28 cellular contexts compared by ENCODE assay signal in genomic region chr3:141116791-141117190, GRCh38.
"Had no signal": no experiment of that assay in that cellular context is flagged by ENCODE, and none has a peak within 500 bp of the region (broad histone marks: within the 10 kb centered on the region; RNA-seq: fewer than 3 reads in every experiment).

No MANE protein-coding gene starts in this region.

- H3K27me3 ChIP-seq: adrenal gland, brain microvascular endothelial cell, heart right ventricle, stomach, tibial artery had no signal

- DNase-seq: activated CD4-positive, alpha-beta memory T cell treated with anti-CD3 and anti-CD28 coated beads for 36 hours; activated CD4-positive, alpha-beta T cell treated with anti-CD3 and anti-CD28 coated beads, Interleukin-2, amount 10 ng/mL, durations not matched to agents 24 days and 14 days; activated CD4-positive, CD25-positive, alpha-beta regulatory T cell treated with anti-CD3 and anti-CD28 coated beads, Interleukin-2, amount 50 U/mL, for 72 hours; activated CD8-positive, alpha-beta memory T cell treated with anti-CD3 and anti-CD28 coated beads, Interleukin-2, amount 50 U/mL, for 4 hours; activated naive CD4-positive, alpha-beta T cell treated with anti-CD3 and anti-CD28 coated beads for 36 hours; activated naive CD8-positive, alpha-beta T cell treated with anti-CD3 and anti-CD28 coated beads for 36 hours; activated T-cell treated with anti-CD3 and anti-CD28 coated beads, Interleukin-2, amount 50 U/mL, for 1 hour; adrenal gland; brain microvascular endothelial cell; caudate nucleus; cortex of kidney; effector memory CD8-positive, alpha-beta T cell; erythroblast; foreskin fibroblast; heart right ventricle; naive B cell; stimulated activated CD4-positive, alpha-beta T cell treated with anti-CD3 and anti-CD28 coated beads, Interleukin-1b, Interleukin-23, amount 100 ng/mL, for 48 hours; stimulated activated CD4-positive, alpha-beta T cell treated with anti-CD3 and anti-CD28 coated beads, Interleukin-4, amount 100 ng/mL, for 4 hours; stimulated activated CD8-positive, alpha-beta memory T cell treated with anti-CD3 and anti-CD28 coated beads, Interleukin-4, amount 100 ng/mL, for 48 hours; stimulated activated naive B cell treated with anti-CD40 and anti-IgM and Interleukin-4, amounts not matched to agents 10 μg/mL and 1 μg/mL and 100 μg/mL, for 72 hours; stomach; T-helper 2 cell; tibial artery had no signal

- FAIRE-seq: astrocyte had no signal

- H3K9me3 ChIP-seq: adrenal gland, stomach, tibial artery had no signal

- H3K27ac ChIP-seq: brain microvascular endothelial cell had no signal

- H3K36me3 ChIP-seq: adrenal gland, brain microvascular endothelial cell, heart right ventricle, stomach, tibial artery had no signal

- H3K4me1 Mint-ChIP-seq: activated CD4-positive, alpha-beta T cell treated with anti-CD3 and anti-CD28 coated beads, Interleukin-2, amount 10 ng/mL, durations not matched to agents 24 days and 14 days; activated naive CD8-positive, alpha-beta T cell treated with anti-CD3 and anti-CD28 coated beads for 36 hours; naive B cell; stimulated activated naive B cell treated with anti-CD40 and anti-IgM and Interleukin-4, amounts not matched to agents 10 μg/mL and 1 μg/mL and 100 μg/mL, for 72 hours had no signal

- H3K27me3 Mint-ChIP-seq: activated naive CD8-positive, alpha-beta T cell treated with anti-CD3 and anti-CD28 coated beads for 36 hours had no signal

- H3K4me3 Mint-ChIP-seq: activated CD4-positive, alpha-beta memory T cell treated with anti-CD3 and anti-CD28 coated beads for 36 hours; activated CD4-positive, alpha-beta T cell treated with anti-CD3 and anti-CD28 coated beads, Interleukin-2, amount 10 ng/mL, durations not matched to agents 24 days and 14 days; activated naive CD4-positive, alpha-beta T cell treated with anti-CD3 and anti-CD28 coated beads for 36 hours; activated naive CD8-positive, alpha-beta T cell treated with anti-CD3 and anti-CD28 coated beads for 36 hours; activated T-helper 1 cell treated with anti-CD3 and anti-CD28 coated beads, Interleukin-12 subunit alpha, Interleukin-12 subunit beta, Interleukin-2, Interleukin-4 antibody, amounts not matched to agents 30 ng/mL and 10 ng/mL and 1 ng/mL, durations not matched to agents 14 hours and 24 hours and 36 hours; effector memory CD8-positive, alpha-beta T cell; naive B cell; stimulated activated naive B cell treated with anti-CD40 and anti-IgM and Interleukin-4, amounts not matched to agents 10 μg/mL and 1 μg/mL and 100 μg/mL, for 72 hours had no signal

- H3K4me3 ChIP-seq: adrenal gland, heart right ventricle, lung, smooth muscle cell, stomach, tibial artery had no signal

- H3K9me3 Mint-ChIP-seq: activated CD4-positive, alpha-beta memory T cell treated with anti-CD3 and anti-CD28 coated beads for 36 hours; activated naive CD4-positive, alpha-beta T cell treated with anti-CD3 and anti-CD28 coated beads for 36 hours; activated naive CD8-positive, alpha-beta T cell treated with anti-CD3 and anti-CD28 coated beads for 36 hours; activated T-helper 1 cell treated with anti-CD3 and anti-CD28 coated beads, Interleukin-12 subunit alpha, Interleukin-12 subunit beta, Interleukin-2, Interleukin-4 antibody, amounts not matched to agents 30 ng/mL and 10 ng/mL and 1 ng/mL, durations not matched to agents 14 hours and 24 hours and 36 hours; effector memory CD8-positive, alpha-beta T cell; stimulated activated naive B cell treated with anti-CD40 and anti-IgM and Interleukin-4, amounts not matched to agents 10 μg/mL and 1 μg/mL and 100 μg/mL, for 72 hours had no signal

- H3K4me1 ChIP-seq: adrenal gland had no signal

- H3K36me3 Mint-ChIP-seq: activated CD4-positive, alpha-beta memory T cell treated with anti-CD3 and anti-CD28 coated beads for 36 hours; activated naive CD8-positive, alpha-beta T cell treated with anti-CD3 and anti-CD28 coated beads for 36 hours; naive B cell; stimulated activated naive B cell treated with anti-CD40 and anti-IgM and Interleukin-4, amounts not matched to agents 10 μg/mL and 1 μg/mL and 100 μg/mL, for 72 hours had no signal

- H3K27ac Mint-ChIP-seq: activated CD4-positive, alpha-beta memory T cell treated with anti-CD3 and anti-CD28 coated beads for 36 hours; activated CD4-positive, alpha-beta T cell treated with anti-CD3 and anti-CD28 coated beads, Interleukin-2, amount 10 ng/mL, durations not matched to agents 24 days and 14 days; activated naive CD4-positive, alpha-beta T cell treated with anti-CD3 and anti-CD28 coated beads for 36 hours; activated naive CD8-positive, alpha-beta T cell treated with anti-CD3 and anti-CD28 coated beads for 36 hours; activated T-helper 1 cell treated with anti-CD3 and anti-CD28 coated beads, Interleukin-12 subunit alpha, Interleukin-12 subunit beta, Interleukin-2, Interleukin-4 antibody, amounts not matched to agents 30 ng/mL and 10 ng/mL and 1 ng/mL, durations not matched to agents 14 hours and 24 hours and 36 hours; effector memory CD8-positive, alpha-beta T cell; naive B cell; stimulated activated naive B cell treated with anti-CD40 and anti-IgM and Interleukin-4, amounts not matched to agents 10 μg/mL and 1 μg/mL and 100 μg/mL, for 72 hours had no signal

- ATAC-seq: effector memory CD8-positive, alpha-beta T cell; left lobe of liver; stimulated activated naive B cell treated with anti-CD40 and anti-IgM and Interleukin-4, amounts not matched to agents 10 μg/mL and 1 μg/mL and 100 μg/mL, for 72 hours had no signal
